Comparison of ENCODE assay signal across 8 cellular contexts in the genomic region with DNA sequence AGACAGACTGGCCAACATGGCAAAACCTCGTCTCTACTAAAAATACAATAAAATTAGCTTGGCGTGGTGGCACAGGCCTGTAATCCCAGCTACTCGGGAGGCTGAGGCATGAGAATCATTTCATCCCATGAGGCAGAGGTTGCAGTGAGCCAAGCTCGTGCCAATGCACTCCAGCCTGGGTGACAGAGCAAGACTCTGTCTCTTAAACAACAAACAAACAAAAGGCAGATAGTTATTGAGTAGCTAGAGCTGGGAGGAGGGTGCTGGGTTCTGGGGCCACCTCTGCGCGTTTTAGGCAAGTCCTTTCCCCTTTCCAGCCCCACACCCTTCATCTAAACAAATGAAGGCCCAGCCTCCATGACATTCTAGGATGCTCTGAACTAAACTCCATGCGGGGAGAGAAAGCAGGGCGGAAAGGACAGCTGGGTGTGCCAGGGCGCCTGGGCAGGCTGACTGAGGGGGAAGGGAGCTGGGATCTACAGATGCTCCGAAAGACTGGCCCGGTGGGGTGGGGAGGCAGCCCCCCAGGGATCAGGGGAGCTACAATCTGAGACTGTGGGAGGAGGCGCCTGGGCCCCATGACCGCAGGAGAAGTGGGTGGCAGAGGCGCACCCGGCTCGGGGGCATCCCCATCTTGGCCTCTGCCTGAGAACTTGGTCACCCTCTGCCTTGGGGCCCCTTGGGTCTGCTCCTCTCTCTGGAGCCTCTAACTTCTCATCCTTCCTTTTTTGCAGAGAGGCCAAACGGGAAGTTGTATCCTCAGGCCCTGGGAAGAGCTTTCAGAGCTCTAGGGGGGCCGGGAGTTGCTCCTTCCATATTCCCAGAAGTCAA. TPM values are rescaled to one million over a fixed set of nuclear protein-coding genes. Genes with fewer than 3 reads are reported as not detected.
DNase-seq lines count a peak whose midpoint lies in the region; ATAC-seq, FAIRE-seq and TF ChIP-seq lines count a peak whose summit lies in the region.

No MANE protein-coding gene starts in this region.

- POLR2A ChIA-PET in activated naive CD8-positive, alpha-beta T cell treated with anti-CD3 and anti-CD28 coated beads, Interleukin-2, amount 10 ng/mL, durations not matched to agents 7 days and 5 days (lab: Charles Lee): interaction anchor here (0.5 to 8.1 kb wide), 22 partner anchors 9 to 290 kb away, joined by 3 to 259 read pairs (median 5); a partner anchor contains a TSS

- H3K36me3 Mint-ChIP-seq in T-helper 1 cell treated with Interleukin-12 subunit alpha and Interleukin-12 subunit beta and Interleukin-4 antibody, amounts not matched to agents 30 μg/mL and 1 μg/mL, for 36 hours (ENCODE audit: low read depth): peaks cover 48% of the 10 kb centered on the region
- peaks cover 44% of the 10 kb centered on the region for H3K36me3 Mint-ChIP-seq in activated naive CD8-positive, alpha-beta T cell treated with anti-CD3 and anti-CD28 coated beads, Interleukin-2, amount 10 ng/mL, durations not matched to agents 7 days and 5 days

- H3K27me3 Mint-ChIP-seq in T-helper 1 cell treated with Interleukin-12 subunit alpha and Interleukin-12 subunit beta and Interleukin-4 antibody, amounts not matched to agents 30 μg/mL and 1 μg/mL, for 36 hours (ENCODE audit: low read depth): no peaks in the 10 kb centered on the region
- no peaks in the 10 kb centered on the region for H3K27me3 Mint-ChIP-seq in activated naive CD8-positive, alpha-beta T cell treated with anti-CD3 and anti-CD28 coated beads, Interleukin-2, amount 10 ng/mL, durations not matched to agents 7 days and 5 days

- ATAC-seq in activated naive CD8-positive, alpha-beta T cell treated with anti-CD3 and anti-CD28 coated beads, Interleukin-2, amount 10 ng/mL, durations not matched to agents 7 days and 5 days (ENCODE audit: low read depth): peak; percentile 21
- ATAC-seq in GM21528 (IDR thresholded peaks at IDR 0.05; ENCODE audit: low FRiP score, unreplicated experiment) (no peak), HG03025 (IDR thresholded peaks at IDR 0.05; ENCODE audit: low FRiP score, unreplicated experiment) (no peak)

- TF ChIP-seq POLR2A in GM12892 (IDR thresholded peaks at IDR 0.05; ENCODE audit: low read depth, low read length): peak; percentile 38; the same call in 1 of the 2 replicates

- peak overlapping the region; percentile 100 for H3K4me3 Mint-ChIP-seq in T-helper 1 cell treated with Interleukin-12 subunit alpha and Interleukin-12 subunit beta and Interleukin-4 antibody, amounts not matched to agents 30 μg/mL and 1 μg/mL, for 36 hours
- peak overlapping the region; percentile 100 for H3K4me3 Mint-ChIP-seq in activated naive CD8-positive, alpha-beta T cell treated with anti-CD3 and anti-CD28 coated beads, Interleukin-2, amount 10 ng/mL, durations not matched to agents 7 days and 5 days

- DNase-seq in GM12892 (ENCODE audit: insufficient read length) (peak; percentile 54), iPS-NIHi7 (ENCODE audit: extremely low spot score) (no peak), NCI-H2081 (lab: John Stamatoyannopoulos, UW) (no peak)
- peak; percentile 60 for DNase-seq in activated naive CD8-positive, alpha-beta T cell treated with anti-CD3 and anti-CD28 coated beads, Interleukin-2, amount 10 ng/mL, durations not matched to agents 7 days and 5 days
- DNase-seq in stimulated activated CD4-positive, alpha-beta T cell treated with anti-CD3 and anti-CD28 coated beads, Interleukin-1b, Interleukin-23, amount 100 ng/mL, for 48 hours: peak; percentile 67

- H3K4me1 Mint-ChIP-seq in T-helper 1 cell treated with Interleukin-12 subunit alpha and Interleukin-12 subunit beta and Interleukin-4 antibody, amounts not matched to agents 30 μg/mL and 1 μg/mL, for 36 hours (ENCODE audit: low read depth): peaks cover 44% of the 10 kb centered on the region
- H3K4me1 Mint-ChIP-seq in activated naive CD8-positive, alpha-beta T cell treated with anti-CD3 and anti-CD28 coated beads, Interleukin-2, amount 10 ng/mL, durations not matched to agents 7 days and 5 days: peaks cover 49% of the 10 kb centered on the region

- peak; percentile 66 for FAIRE-seq in GM12892 (lab: Jason Lieb, UNC)

- peak overlapping the region; percentile 98 for H3K27ac Mint-ChIP-seq in T-helper 1 cell treated with Interleukin-12 subunit alpha and Interleukin-12 subunit beta and Interleukin-4 antibody, amounts not matched to agents 30 μg/mL and 1 μg/mL, for 36 hours
- H3K27ac Mint-ChIP-seq in activated naive CD8-positive, alpha-beta T cell treated with anti-CD3 and anti-CD28 coated beads, Interleukin-2, amount 10 ng/mL, durations not matched to agents 7 days and 5 days: peak overlapping the region; percentile 92

- H3K9me3 Mint-ChIP-seq in T-helper 1 cell treated with Interleukin-12 subunit alpha and Interleukin-12 subunit beta and Interleukin-4 antibody, amounts not matched to agents 30 μg/mL and 1 μg/mL, for 36 hours: no peaks in the 10 kb centered on the region
- H3K9me3 Mint-ChIP-seq in activated naive CD8-positive, alpha-beta T cell treated with anti-CD3 and anti-CD28 coated beads, Interleukin-2, amount 10 ng/mL, durations not matched to agents 7 days and 5 days: no peaks in the 10 kb centered on the region

RNA-seq across cellular contexts. Expression of a gene that starts 0.9 kb away (rescaled TPM):
- polyA plus RNA-seq in GM12892 (2012; ENCODE audit: missing spikeins): 47.8 TPM
- total RNA-seq in activated naive CD8-positive, alpha-beta T cell treated with anti-CD3 and anti-CD28 coated beads, Interleukin-2, amount 10 ng/mL, durations not matched to agents 7 days and 5 days: 100 to 1,000 TPM; 662 to 664 TPM

RNA-seq across cellular contexts. Expression of a gene that starts 27.8 kb away (rescaled TPM):
- polyA plus RNA-seq in GM12892 (2012; ENCODE audit: missing spikeins): 44.8 TPM
- 10 to 100 TPM; 59.4 to 59.8 TPM for total RNA-seq in activated naive CD8-positive, alpha-beta T cell treated with anti-CD3 and anti-CD28 coated beads, Interleukin-2, amount 10 ng/mL, durations not matched to agents 7 days and 5 days

RNA-seq across cellular contexts. Expression of a gene that starts 43.6 kb away (rescaled TPM):
- polyA plus RNA-seq in GM12892 (2012; ENCODE audit: missing spikeins): 96.4 TPM
- total RNA-seq in activated naive CD8-positive, alpha-beta T cell treated with anti-CD3 and anti-CD28 coated beads, Interleukin-2, amount 10 ng/mL, durations not matched to agents 7 days and 5 days: 10 to 100 TPM; 52.2 to 52.8 TPM

RNA-seq across cellular contexts. Expression of a gene that starts 52.9 kb away (rescaled TPM):
- polyA plus RNA-seq in GM12892 (2012; ENCODE audit: missing spikeins): 10.6 TPM
- 1 to 10 TPM; 7.4 to 8.1 TPM for total RNA-seq in activated naive CD8-positive, alpha-beta T cell treated with anti-CD3 and anti-CD28 coated beads, Interleukin-2, amount 10 ng/mL, durations not matched to agents 7 days and 5 days

Comparison
In these comparisons a context has a peak if more than half of its experiments do, and no peak if none do; other contexts are left out.
1. DNase-seq: peak in GM12892 (single experiment), activated naive CD8-positive, alpha-beta T cell treated with anti-CD3 and anti-CD28 coated beads, Interleukin-2, amount 10 ng/mL, durations not matched to agents 7 days and 5 days (single experiment) and stimulated activated CD4-positive, alpha-beta T cell treated with anti-CD3 and anti-CD28 coated beads, Interleukin-1b, Interleukin-23, amount 100 ng/mL, for 48 hours (single experiment); none in iPS-NIHi7 (single experiment) and NCI-H2081 (0 of 2).